In the genomic region with DNA sequence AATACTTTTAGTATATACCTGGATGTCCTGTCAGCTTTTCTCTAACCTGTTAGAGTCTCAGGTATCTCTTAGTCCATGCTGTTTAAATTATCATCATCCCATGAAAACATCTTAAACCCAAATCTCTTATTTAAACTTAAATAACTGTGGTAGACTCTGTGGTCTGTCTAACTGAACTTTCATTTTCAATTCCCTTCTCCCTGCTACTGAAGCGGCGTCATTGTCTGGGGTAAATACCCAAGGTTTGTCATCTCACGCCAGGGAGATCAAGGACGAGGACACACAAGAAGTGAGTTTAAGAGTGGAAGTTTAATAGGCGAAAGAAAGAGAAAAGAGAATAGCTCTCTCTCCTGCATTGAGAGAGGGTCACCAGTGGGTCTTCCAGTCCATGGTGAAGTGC, we compare ENCODE assay signal across 20 cellular contexts.
A peak's percentile ranks its signal among the peaks of the same experiment; 100 is the strongest.
DNase-seq lines count a peak whose midpoint lies in the region; ATAC-seq, FAIRE-seq and TF ChIP-seq lines count a peak whose summit lies in the region.
"Had no signal": no experiment of that assay in that cellular context is flagged by ENCODE, and none has a peak within 500 bp of the region (broad histone marks: within the 10 kb centered on the region; RNA-seq: fewer than 3 reads in every experiment).

No MANE protein-coding gene starts in this region.

- H3K27me3 ChIP-seq in bronchial epithelial cell (ENCODE audit: control insufficient read depth, insufficient read depth, low read length) (no peaks in the 10 kb centered on the region), mesendoderm (ENCODE audit: insufficient read depth, low read length, poor library complexity) (no peaks in the 10 kb centered on the region)
- H3K27me3 ChIP-seq: neutrophil, SJSA1 had no signal

- H3K79me2 ChIP-seq in mesendoderm (ENCODE audit: control insufficient read depth, insufficient read depth, low read length) = no peaks in the 10 kb centered on the region

- no peak overlapping the region for H2BK120ac ChIP-seq in mesendoderm (ENCODE audit: low read depth, low read length)

- no peak overlapping the region for H3K4ac ChIP-seq in mesendoderm (ENCODE audit: low read depth, low read length)

- CTCF ChIA-PET in T-cell (lab: Charles Lee) = no interaction called here

- peak; percentile 28 for FAIRE-seq in bronchial epithelial cell (lab: Jason Lieb, UNC)
- FAIRE-seq: small intestine had no signal

- DNase-seq in bronchial epithelial cell (ENCODE audit: low read depth) (no peak), H4 (ENCODE audit: low spot score) (no peak), NCI-H524 (lab: John Stamatoyannopoulos, UW) (no peak), T-cell (no peak), mesendoderm (no peak)
- DNase-seq: activated CD4-positive, CD25-positive, alpha-beta regulatory T cell; glutamatergic neuron; left ventricle myocardium inferior; NCI-H1436 treated with DMSO at 0.1 percent for 48 hours; NCI-H69; PC-3; small intestine; stimulated activated CD4-positive, alpha-beta T cell treated with anti-CD3 and anti-CD28 coated beads, Interleukin-4, amount 100 ng/mL, for 1 hour had no signal

- H3K27ac ChIP-seq in mesendoderm (ENCODE audit: low read depth, low read length) = no peak overlapping the region
- H3K27ac ChIP-seq: left ventricle myocardium inferior, neutrophil, SJSA1 had no signal

- H4K5ac ChIP-seq in mesendoderm (ENCODE audit: low read length) = no peak overlapping the region

- no peak overlapping the region for H2BK15ac ChIP-seq in mesendoderm (replicated peaks; ENCODE audit: low read depth)

- no peak overlapping the region for H4K8ac ChIP-seq in mesendoderm (ENCODE audit: low read depth, low read length)

- TF ChIP-seq CTCF in bronchial epithelial cell (IDR thresholded peaks at IDR 0.05; ENCODE audit: insufficient read depth, low read length, severe bottlenecking) = no peak

- no peak overlapping the region for H3K9ac ChIP-seq in mesendoderm (ENCODE audit: low read length)

- no peak overlapping the region for H3K4me2 ChIP-seq in mesendoderm (ENCODE audit: low read length)

- no peak overlapping the region for H2AK5ac ChIP-seq in mesendoderm (ENCODE audit: low read length)

- H3K4me3 ChIP-seq in bronchial epithelial cell (ENCODE audit: low read depth, low read length) (no peak overlapping the region), mesendoderm (ENCODE audit: low read length) (no peak overlapping the region)
- H3K4me3 ChIP-seq: left ventricle myocardium inferior, SJSA1 had no signal

- H3K79me1 ChIP-seq in mesendoderm (ENCODE audit: low read length) = no peaks in the 10 kb centered on the region

- H3K36me3 ChIP-seq in bronchial epithelial cell (ENCODE audit: control insufficient read depth, insufficient read depth, low read length) (no peaks in the 10 kb centered on the region), mesendoderm (ENCODE audit: control insufficient read depth, insufficient read depth, low read length) (no peaks in the 10 kb centered on the region)
- H3K36me3 ChIP-seq: left ventricle myocardium inferior, neutrophil, SJSA1 had no signal

- H3K4me1 Mint-ChIP-seq in T-cell = no peaks in the 10 kb centered on the region

- H3K56ac ChIP-seq in mesendoderm (ENCODE audit: low read length) = no peak overlapping the region

- POLR2A ChIA-PET in T-cell (lab: Charles Lee) = no interaction called here

- no peaks in the 10 kb centered on the region for H3K36me3 Mint-ChIP-seq in T-cell
- H3K36me3 Mint-ChIP-seq: activated naive CD8-positive, alpha-beta T cell; type B pancreatic cell had no signal

- H3K27me3 Mint-ChIP-seq in T-cell = peaks cover 5 to 6% of the 10 kb centered on the region in 2 donors
- H3K27me3 Mint-ChIP-seq: type B pancreatic cell had no signal

- ATAC-seq in GM18867 (IDR thresholded peaks at IDR 0.05; ENCODE audit: unreplicated experiment) (peak; percentile 83), HG02798 (IDR thresholded peaks at IDR 0.05; ENCODE audit: poor library complexity, unreplicated experiment) (peak; percentile 70), HG03460 (IDR thresholded peaks at IDR 0.05; ENCODE audit: unreplicated experiment) (peak; percentile 72), T-cell (replicated peaks in 1 of 4) (no peak)
- ATAC-seq: PC-3 had no signal

- H2BK5ac ChIP-seq in mesendoderm (ENCODE audit: low read length) = no peak overlapping the region

- WGBS in mesendoderm (ENCODE audit: extremely low coverage, insufficient coverage, low lambda C conversion rate) = no CpG with 5 or more reads among the region's 5 CpGs

- H3K23ac ChIP-seq in mesendoderm (ENCODE audit: low read length) = no peak overlapping the region

- no peak overlapping the region for H3K4me3 Mint-ChIP-seq in T-cell
- H3K4me3 Mint-ChIP-seq: activated naive CD8-positive, alpha-beta T cell; type B pancreatic cell had no signal

- H3K27ac Mint-ChIP-seq in T-cell = no peak overlapping the region
- H3K27ac Mint-ChIP-seq: activated naive CD8-positive, alpha-beta T cell; type B pancreatic cell had no signal

- H3K9me3 Mint-ChIP-seq in T-cell = no peaks in the 10 kb centered on the region
- H3K9me3 Mint-ChIP-seq: type B pancreatic cell had no signal

- no peak overlapping the region for H3K18ac ChIP-seq in mesendoderm (ENCODE audit: low read length)

- no peaks in the 10 kb centered on the region for H3K4me1 ChIP-seq in mesendoderm (ENCODE audit: control insufficient read depth, low read depth, low read length)
- H3K4me1 ChIP-seq: left ventricle myocardium inferior, SJSA1 had no signal

Comparison
In these comparisons a context has a peak if more than half of its experiments do, and no peak if none do; other contexts are left out.
1. ATAC-seq: peak in GM18867 (single experiment), HG02798 (single experiment) and HG03460 (single experiment); none in T-cell (0 of 4).